Comparison of ENCODE assay signal across 12 cellular contexts in the genomic region with DNA sequence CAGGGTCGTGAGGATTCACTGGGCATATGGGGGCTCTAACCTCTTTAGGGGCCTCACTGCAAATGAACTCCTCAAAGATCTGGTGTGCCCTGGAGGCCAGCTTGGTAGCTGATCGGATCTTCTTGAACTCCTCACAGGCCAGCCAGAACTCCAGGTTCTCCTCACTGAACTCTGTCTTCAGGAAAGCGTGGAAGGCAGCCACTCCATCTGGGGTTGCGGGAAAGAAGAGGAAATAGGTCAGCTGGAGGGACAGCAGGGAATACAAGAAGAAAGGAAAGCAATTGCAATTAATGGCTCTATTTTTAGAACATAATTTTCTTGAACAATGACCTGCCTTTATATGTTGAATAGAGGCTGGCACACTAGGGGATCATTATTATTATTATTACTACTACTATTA. TPM values are rescaled to one million over a fixed set of nuclear protein-coding genes. Genes with fewer than 3 reads are reported as not detected.
A peak's percentile ranks its signal among the peaks of the same experiment; 100 is the strongest.
DNase-seq lines count a peak whose midpoint lies in the region; ATAC-seq and TF ChIP-seq lines count a peak whose summit lies in the region.
"Had no signal": no experiment of that assay in that cellular context is flagged by ENCODE, and none has a peak within 500 bp of the region (broad histone marks: within the 10 kb centered on the region; RNA-seq: fewer than 3 reads in every experiment).

No MANE protein-coding gene starts in this region.

- peak overlapping the region; percentile 42 for H2AFZ ChIP-seq in neuronal stem cell (ENCODE audit: low read length)

- no peak overlapping the region for H2BK15ac ChIP-seq in neuronal stem cell (ENCODE audit: low read length)

- TF ChIP-seq CTCF in C4-2B (conservative IDR thresholded peaks at IDR 0.05) (no peak), HFF-Myc (IDR thresholded peaks at IDR 0.05; ENCODE audit: low read depth, low read length, missing control alignments) (no peak), ascending aorta (IDR thresholded peaks at IDR 0.05) (no peak)

- intact Hi-C loops in ascending aorta (cut with DNase I): loop anchor here (1.0 to 5.0 kb wide), 3 partner anchors 70 to 182 kb away; no protein-coding TSS in a partner anchor

- H3K79me1 ChIP-seq in neuronal stem cell (ENCODE audit: low read depth, low read length): peaks cover 14% of the 10 kb centered on the region

- ATAC-seq in HG03045 (IDR thresholded peaks at IDR 0.05; ENCODE audit: unreplicated experiment) (no peak), GM21528 (IDR thresholded peaks at IDR 0.05; ENCODE audit: low FRiP score, unreplicated experiment) (no peak)
- ATAC-seq: stimulated activated naive CD8-positive, alpha-beta T cell treated with anti-CD3 and anti-CD28 coated beads, Interleukin-15, Interleukin-2, amounts not matched to agents 100 U/mL and 50 U/mL, for 24 hours had no signal

- H4K8ac ChIP-seq in neuronal stem cell (ENCODE audit: low read depth, low read length): no peak overlapping the region

- no peak overlapping the region for H4K91ac ChIP-seq in neuronal stem cell (ENCODE audit: low read depth, low read length, poor library complexity)

- WGBS in neuronal stem cell (ENCODE audit: extremely low coverage in 2 of 2, insufficient read length in 2 of 2, insufficient replicate concordance in 1 of 2), 2 donors: no CpG with 5 or more reads among the region's 4 CpGs

- H3K4ac ChIP-seq in neuronal stem cell (ENCODE audit: low read length): no peak overlapping the region

- H2BK12ac ChIP-seq in neuronal stem cell (ENCODE audit: low read length): no peak overlapping the region

- H3K27ac ChIP-seq in C4-2B: peak overlapping the region; percentile 25
- peak overlapping the region; percentile 4 to 26 for H3K27ac ChIP-seq in ascending aorta
- no peak overlapping the region for H3K27ac ChIP-seq in neuronal stem cell (replicated peaks; ENCODE audit: low read length)
- H3K27ac ChIP-seq: HL-60 had no signal

- no peak overlapping the region for H3K23ac ChIP-seq in neuronal stem cell (ENCODE audit: low read depth, low read length, poor library complexity)

- no peak overlapping the region for H3K4me2 ChIP-seq in neuronal stem cell (ENCODE audit: insufficient read depth, low read length, poor library complexity, severe bottlenecking)

- no peak overlapping the region for H2BK5ac ChIP-seq in neuronal stem cell (ENCODE audit: low read length)

- no peak overlapping the region for H3K18ac ChIP-seq in neuronal stem cell (ENCODE audit: low read length)

- H3K9me3 ChIP-seq in ascending aorta (no peaks in the 10 kb centered on the region), neuronal stem cell (replicated peaks in 1 of 2; ENCODE audit: control insufficient read depth in 2 of 2, insufficient read depth in 1 of 2, low read depth in 1 of 2, low read length in 2 of 2) (no peaks in the 10 kb centered on the region)

- peak overlapping the region; percentile 20 for H2AK5ac ChIP-seq in neuronal stem cell (ENCODE audit: low read depth, low read length)

- peaks cover 10 to 26% of the 10 kb centered on the region in 2 donors for H3K4me1 ChIP-seq in ascending aorta
- H3K4me1 ChIP-seq in neuronal stem cell (ENCODE audit: control insufficient read depth in 2 of 2, insufficient read depth in 1 of 2, low read depth in 1 of 2, low read length in 2 of 2): peaks cover 9 to 20% of the 10 kb centered on the region in 2 donors

- H3K36me3 ChIP-seq in ascending aorta: peaks cover 9 to 16% of the 10 kb centered on the region in 2 donors
- peaks cover 0 to 18% of the 10 kb centered on the region in 2 donors for H3K36me3 ChIP-seq in neuronal stem cell (replicated peaks in 1 of 2; ENCODE audit: control insufficient read depth in 2 of 2, insufficient read depth in 2 of 2, low read length in 2 of 2)

- DNase-seq in HFF-Myc (ENCODE audit: extremely low read depth, low read depth): no peak
- DNase-seq in ascending aorta (ENCODE audit: low spot score in 2 of 2): no peak
- no peak for DNase-seq in neuronal stem cell (ENCODE audit: low spot score)
- DNase-seq in EL: no peak
- no peak for DNase-seq in activated CD4-positive, alpha-beta T cell treated with anti-CD3 and anti-CD28 coated beads, Interleukin-2, amount 50 U/mL, for 48 hours
- DNase-seq: GOT3 had no signal

- no peak overlapping the region for H3K9ac ChIP-seq in neuronal stem cell (ENCODE audit: low read depth, low read length, poor library complexity)

- H3K27me3 ChIP-seq in ascending aorta (no peaks in the 10 kb centered on the region), neuronal stem cell (ENCODE audit: control insufficient read depth in 3 of 3, insufficient read depth in 3 of 3, low read depth in 1 of 3, low read length in 3 of 3) (peaks cover 0 to 17% (median 0%) of the 10 kb centered on the region in 3 experiments)

- no peak overlapping the region for H3K14ac ChIP-seq in neuronal stem cell (ENCODE audit: low read length)

- peak overlapping the region; percentile 78 for H3K4me3 ChIP-seq in HFF-Myc (replicated peaks; ENCODE audit: low read depth, low read length)
- no peak overlapping the region for H3K4me3 ChIP-seq in ascending aorta
- H3K4me3 ChIP-seq in neuronal stem cell (ENCODE audit: low read length in 2 of 2): no peak overlapping the region

- H2BK120ac ChIP-seq in neuronal stem cell (ENCODE audit: low read depth, low read length): no peak overlapping the region

RNA-seq across cellular contexts. Expression of gene RGS16, which starts 2.3 kb away (rescaled TPM):
- total RNA-seq in ascending aorta: 8.1 TPM
- 17.7 TPM for polyA plus RNA-seq in neuronal stem cell (2013, experiment 1 of 2)
- 17.6 TPM for polyA plus RNA-seq in neuronal stem cell (2013, experiment 2 of 2)
- total RNA-seq: renal cortical epithelial cell had no signal

RNA-seq across cellular contexts. Expression of gene RNASEL, which starts 12.9 kb away (rescaled TPM):
- total RNA-seq in ascending aorta: 0.43 TPM
- 1.4 TPM for polyA plus RNA-seq in neuronal stem cell (2013, experiment 1 of 2)
- polyA plus RNA-seq in neuronal stem cell (2013, experiment 2 of 2): 1.5 TPM
